25 cellular contexts compared by ENCODE assay signal in genomic region chr12:114407034-114407420, GRCh38. TPM values are rescaled to one million over a fixed set of nuclear protein-coding genes. Genes with fewer than 3 reads are reported as not detected.
DNase-seq lines count a peak whose midpoint lies in the region; ATAC-seq and TF ChIP-seq lines count a peak whose summit lies in the region.
"Had no signal": no experiment of that assay in that cellular context is flagged by ENCODE, and none has a peak within 500 bp of the region (broad histone marks: within the 10 kb centered on the region; RNA-seq: fewer than 3 reads in every experiment).

No MANE protein-coding gene starts in this region.

- H3K9me3 ChIP-seq in gastroesophageal sphincter = no peaks in the 10 kb centered on the region
- no peaks in the 10 kb centered on the region for H3K9me3 ChIP-seq in suprapubic skin
- H3K9me3 ChIP-seq: Caco-2, gastrocnemius medialis, tibial artery had no signal

- H3K36me3 Mint-ChIP-seq in activated naive CD8-positive, alpha-beta T cell treated with anti-CD3 and anti-CD28 coated beads, Interleukin-2, amount 10 ng/mL, durations not matched to agents 7 days and 5 days = peaks cover 2% of the 10 kb centered on the region
- H3K36me3 Mint-ChIP-seq in activated naive CD8-positive, alpha-beta T cell treated with anti-CD3 and anti-CD28 coated beads for 36 hours = peaks cover 3% of the 10 kb centered on the region

- peak overlapping the region; percentile 64 to 94 (median 92) for H3K27ac ChIP-seq in gastroesophageal sphincter
- H3K27ac ChIP-seq in suprapubic skin = no peak overlapping the region
- H3K27ac ChIP-seq: BLaER1, gastrocnemius medialis, tibial artery had no signal

- H3K36me3 ChIP-seq in gastroesophageal sphincter = no peaks in the 10 kb centered on the region
- H3K36me3 ChIP-seq in suprapubic skin = no peaks in the 10 kb centered on the region
- H3K36me3 ChIP-seq: BLaER1, gastrocnemius medialis, tibial artery had no signal

- H3K4me1 ChIP-seq in gastroesophageal sphincter = peaks cover 0 to 41% (median 0%) of the 10 kb centered on the region in 3 donors
- H3K4me1 ChIP-seq in suprapubic skin = peaks cover 27% of the 10 kb centered on the region
- H3K4me1 ChIP-seq: BLaER1, Caco-2 had no signal

- H3K27me3 Mint-ChIP-seq in activated naive CD8-positive, alpha-beta T cell treated with anti-CD3 and anti-CD28 coated beads, Interleukin-2, amount 10 ng/mL, durations not matched to agents 7 days and 5 days = peaks cover 97% of the 10 kb centered on the region
- peaks cover 100% of the 10 kb centered on the region for H3K27me3 Mint-ChIP-seq in activated naive CD8-positive, alpha-beta T cell treated with anti-CD3 and anti-CD28 coated beads for 36 hours

- H3K4me1 Mint-ChIP-seq in activated naive CD8-positive, alpha-beta T cell treated with anti-CD3 and anti-CD28 coated beads, Interleukin-2, amount 10 ng/mL, durations not matched to agents 7 days and 5 days = peaks cover 9% of the 10 kb centered on the region
- peaks cover 20% of the 10 kb centered on the region for H3K4me1 Mint-ChIP-seq in activated naive CD8-positive, alpha-beta T cell treated with anti-CD3 and anti-CD28 coated beads for 36 hours
- H3K4me1 Mint-ChIP-seq: activated CD8-positive, alpha-beta memory T cell treated with anti-CD3 and anti-CD28 coated beads, Interleukin-2, amount 10 ng/mL, durations not matched to agents 7 days and 5 days; neural crest cell had no signal

- H3K4me3 ChIP-seq in HFF-Myc (replicated peaks; ENCODE audit: low read depth, low read length) = peak overlapping the region; percentile 88
- H3K4me3 ChIP-seq in gastroesophageal sphincter = peak overlapping the region; percentile 32 to 67
- peak overlapping the region; percentile 54 for H3K4me3 ChIP-seq in suprapubic skin
- H3K4me3 ChIP-seq: BLaER1, gastrocnemius medialis, K562, tibial artery had no signal

- POLR2A ChIA-PET in activated naive CD8-positive, alpha-beta T cell treated with anti-CD3 and anti-CD28 coated beads, Interleukin-2, amount 10 ng/mL, durations not matched to agents 7 days and 5 days (lab: Charles Lee) = no interaction called here

- ATAC-seq in activated naive CD8-positive, alpha-beta T cell treated with anti-CD3 and anti-CD28 coated beads, Interleukin-2, amount 10 ng/mL, durations not matched to agents 7 days and 5 days (ENCODE audit: low read depth) = no peak
- ATAC-seq in gastroesophageal sphincter = no peak
- ATAC-seq: activated CD8-positive, alpha-beta memory T cell treated with anti-CD3 and anti-CD28 coated beads, Interleukin-2, amount 10 ng/mL, durations not matched to agents 7 days and 5 days; gastrocnemius medialis; K562 had no signal

- no peak for TF ChIP-seq CTCF in HFF-Myc (IDR thresholded peaks at IDR 0.05; ENCODE audit: low read depth, low read length, missing control alignments)
- no peak for TF ChIP-seq CTCF in gastroesophageal sphincter (IDR thresholded peaks at IDR 0.05)
- no peak for TF ChIP-seq CTCF in suprapubic skin (IDR thresholded peaks at IDR 0.05)

- no peak for DNase-seq in activated naive CD8-positive, alpha-beta T cell treated with anti-CD3 and anti-CD28 coated beads, Interleukin-2, amount 10 ng/mL, durations not matched to agents 7 days and 5 days
- DNase-seq in activated naive CD8-positive, alpha-beta T cell treated with anti-CD3 and anti-CD28 coated beads for 36 hours = no peak
- DNase-seq in HFF-Myc (ENCODE audit: extremely low read depth, low read depth) (no peak), suprapubic skin (ENCODE audit: low spot score in 2 of 2) (no peak), AG20443 (ENCODE audit: low spot score) (no peak), GOT3 (lab: John Stamatoyannopoulos, UW) (no peak), T-helper 1 cell (no peak)
- DNase-seq: 8988T; activated CD4-positive, alpha-beta T cell treated with anti-CD3 and anti-CD28 coated beads for 48 hours; activated CD8-positive, alpha-beta memory T cell treated with anti-CD3 and anti-CD28 coated beads, Interleukin-2, amount 10 ng/mL, durations not matched to agents 7 days and 5 days; Caco-2; gastrocnemius medialis; NCI-H69; SHP77; stimulated activated CD4-positive, alpha-beta T cell treated with anti-CD3 and anti-CD28 coated beads, Interleukin-2, amount 100 ng/mL, for 24 hours; stimulated activated naive CD4-positive, alpha-beta T cell treated with Interleukin-2 at 50 U/mL for 16 hours; tibial artery had no signal

- TF ChIP-seq EP300 in gastroesophageal sphincter (IDR thresholded peaks at IDR 0.05) (no peak), suprapubic skin (IDR thresholded peaks at IDR 0.05) (no peak)

- TF ChIP-seq POLR2A in gastroesophageal sphincter (IDR thresholded peaks at IDR 0.05) = no peak
- TF ChIP-seq POLR2A in suprapubic skin (IDR thresholded peaks at IDR 0.05) = no peak

- 0 to 61% methylated on average over 1 to 8 of the region's 8 CpGs for WGBS in gastroesophageal sphincter (ENCODE audit: low coverage in 1 of 2), 2 donors
- 41% methylated on average over 8 of the region's 8 CpGs for WGBS in suprapubic skin

- H3K9me3 Mint-ChIP-seq in activated naive CD8-positive, alpha-beta T cell treated with anti-CD3 and anti-CD28 coated beads, Interleukin-2, amount 10 ng/mL, durations not matched to agents 7 days and 5 days = peaks cover 4% of the 10 kb centered on the region
- no peaks in the 10 kb centered on the region for H3K9me3 Mint-ChIP-seq in activated naive CD8-positive, alpha-beta T cell treated with anti-CD3 and anti-CD28 coated beads for 36 hours
- H3K9me3 Mint-ChIP-seq: dendritic cell treated with granulocyte-macrophage colony-stimulating factor and Interleukin-4, amounts not matched to agents 40 ng/mL and 50 ng/mL, for 4 days; neural crest cell had no signal

- H3K4me3 Mint-ChIP-seq in activated naive CD8-positive, alpha-beta T cell treated with anti-CD3 and anti-CD28 coated beads, Interleukin-2, amount 10 ng/mL, durations not matched to agents 7 days and 5 days = no peak overlapping the region
- H3K4me3 Mint-ChIP-seq in activated naive CD8-positive, alpha-beta T cell treated with anti-CD3 and anti-CD28 coated beads for 36 hours = no peak overlapping the region
- H3K4me3 Mint-ChIP-seq: activated CD8-positive, alpha-beta memory T cell treated with anti-CD3 and anti-CD28 coated beads, Interleukin-2, amount 10 ng/mL, durations not matched to agents 7 days and 5 days; dendritic cell treated with granulocyte-macrophage colony-stimulating factor and Interleukin-4, amounts not matched to agents 40 ng/mL and 50 ng/mL, for 4 days; neural crest cell had no signal

- H3K27me3 ChIP-seq in gastroesophageal sphincter (peaks cover 32% of the 10 kb centered on the region), suprapubic skin (peaks cover 99% of the 10 kb centered on the region)

- H3K27ac Mint-ChIP-seq in activated naive CD8-positive, alpha-beta T cell treated with anti-CD3 and anti-CD28 coated beads, Interleukin-2, amount 10 ng/mL, durations not matched to agents 7 days and 5 days = peak overlapping the region; percentile 30
- H3K27ac Mint-ChIP-seq in activated naive CD8-positive, alpha-beta T cell treated with anti-CD3 and anti-CD28 coated beads for 36 hours = no peak overlapping the region
- H3K27ac Mint-ChIP-seq: dendritic cell treated with granulocyte-macrophage colony-stimulating factor and Interleukin-4, amounts not matched to agents 40 ng/mL and 50 ng/mL, for 4 days had no signal

RNA-seq across cellular contexts. Expression of gene TBX5, which starts 1.1 kb away (rescaled TPM):
- not detected for total RNA-seq in activated naive CD8-positive, alpha-beta T cell treated with anti-CD3 and anti-CD28 coated beads, Interleukin-2, amount 10 ng/mL, durations not matched to agents 7 days and 5 days
- not detected for total RNA-seq in activated naive CD8-positive, alpha-beta T cell treated with anti-CD3 and anti-CD28 coated beads for 36 hours
- total RNA-seq in gastroesophageal sphincter (10 to 100 TPM in 3 of 4 donors, 1 to 10 TPM in 1; 8.6 to 38.8 (median 28.0) TPM), suprapubic skin (1 to 10 TPM in 2 of 4 donors, under 1 TPM in 1, not detected in 1; 0.44 to 3.5 (median 2.1) TPM)
- total RNA-seq: activated CD8-positive, alpha-beta memory T cell treated with anti-CD3 and anti-CD28 coated beads, Interleukin-2, amount 10 ng/mL, durations not matched to agents 7 days and 5 days; Caco-2; endothelial cell of umbilical vein; gastrocnemius medialis; K562; neural crest cell; OCI-LY7; posterior vena cava had no signal
